ENCODE assay signal across 8 cellular contexts in genomic region chr7:74480861-74481417, GRCh38. TPM values are rescaled to one million over a fixed set of nuclear protein-coding genes. Genes with fewer than 3 reads are reported as not detected.
DNase-seq lines count a peak whose midpoint lies in the region; ATAC-seq and TF ChIP-seq lines count a peak whose summit lies in the region.

No MANE protein-coding gene starts in this region.

- 32 to 36% methylated on average over 16 of the region's 16 CpGs for WGBS in heart right ventricle, 2 donors

- H3K4me1 Mint-ChIP-seq in activated CD4-positive, alpha-beta T cell treated with anti-CD3 and anti-CD28 coated beads for 36 hours: peaks cover 5% of the 10 kb centered on the region
- peaks cover 12% of the 10 kb centered on the region for H3K4me1 Mint-ChIP-seq in glutamatergic neuron (ENCODE audit: low read depth, unreplicated experiment)
- H3K4me1 Mint-ChIP-seq in activated CD4-positive, alpha-beta T cell treated with anti-CD3 and anti-CD28 coated beads, Interleukin-2, amount 10 ng/mL, durations not matched to agents 24 days and 14 days: no peaks in the 10 kb centered on the region

- peak in 6 of 8 donors; percentile 5 to 45 (median 23) for ATAC-seq in heart right ventricle
- ATAC-seq in sciatic nerve: peak; percentile 67
- no peak for ATAC-seq in activated CD4-positive, alpha-beta T cell treated with anti-CD3 and anti-CD28 coated beads for 36 hours

- H3K27ac ChIP-seq in heart right ventricle: peak overlapping the region; percentile 84 to 98 (median 94)

- no peak for TF ChIP-seq CTCF in WI38 (IDR thresholded peaks at IDR 0.05; ENCODE audit: low read depth, low read length)
- no peak for TF ChIP-seq CTCF in heart right ventricle (IDR thresholded peaks at IDR 0.05)
- TF ChIP-seq CTCF in glutamatergic neuron (IDR thresholded peaks at IDR 0.05; ENCODE audit: partially characterized antibody, unreplicated experiment): no peak

- no peaks in the 10 kb centered on the region for H3K9me3 Mint-ChIP-seq in activated CD4-positive, alpha-beta T cell treated with anti-CD3 and anti-CD28 coated beads for 36 hours (ENCODE audit: low read depth)
- H3K9me3 Mint-ChIP-seq in glutamatergic neuron (ENCODE audit: unreplicated experiment): peaks cover 1% of the 10 kb centered on the region
- H3K9me3 Mint-ChIP-seq in activated CD4-positive, alpha-beta T cell treated with anti-CD3 and anti-CD28 coated beads, Interleukin-2, amount 10 ng/mL, durations not matched to agents 24 days and 14 days: no peaks in the 10 kb centered on the region

- no peaks in the 10 kb centered on the region for H3K36me3 Mint-ChIP-seq in activated CD4-positive, alpha-beta T cell treated with anti-CD3 and anti-CD28 coated beads for 36 hours (ENCODE audit: low read depth)
- no peaks in the 10 kb centered on the region for H3K36me3 Mint-ChIP-seq in glutamatergic neuron (ENCODE audit: unreplicated experiment)
- no peaks in the 10 kb centered on the region for H3K36me3 Mint-ChIP-seq in activated CD4-positive, alpha-beta T cell treated with anti-CD3 and anti-CD28 coated beads, Interleukin-2, amount 10 ng/mL, durations not matched to agents 24 days and 14 days (ENCODE audit: low read depth)

- CTCF ChIA-PET in activated CD4-positive, alpha-beta T cell treated with anti-CD3 and anti-CD28 coated beads for 36 hours (lab: Charles Lee): interaction anchor here (0.8 kb wide), 1 partner anchor 63 kb away, joined by 3 read pairs; no protein-coding TSS in a partner anchor

- DNase-seq in ELR (ENCODE audit: low read depth) (peak; percentile 68), heart right ventricle (peak; percentile 36 to 37), sciatic nerve (ENCODE audit: low spot score) (peak; percentile 76), glutamatergic neuron (no peak), COR-L47 (lab: John Stamatoyannopoulos, UW) (no peak)
- DNase-seq in activated CD4-positive, alpha-beta T cell treated with anti-CD3 and anti-CD28 coated beads for 36 hours: no peak
- no peak for DNase-seq in activated CD4-positive, alpha-beta T cell treated with anti-CD3 and anti-CD28 coated beads, Interleukin-2, amount 10 ng/mL, durations not matched to agents 24 days and 14 days

- H3K9me3 ChIP-seq in heart right ventricle: no peaks in the 10 kb centered on the region

- H3K4me3 Mint-ChIP-seq in activated CD4-positive, alpha-beta T cell treated with anti-CD3 and anti-CD28 coated beads for 36 hours: no peak overlapping the region
- no peak overlapping the region for H3K4me3 Mint-ChIP-seq in glutamatergic neuron (ENCODE audit: unreplicated experiment)
- H3K4me3 Mint-ChIP-seq in activated CD4-positive, alpha-beta T cell treated with anti-CD3 and anti-CD28 coated beads, Interleukin-2, amount 10 ng/mL, durations not matched to agents 24 days and 14 days: no peak overlapping the region

- intact Hi-C loops in heart right ventricle (cut with DNase I): loop anchor here in 2 of 10 donors (2.0 to 10.0 kb wide), 2 partner anchors 54 to 64 kb away; no protein-coding TSS in a partner anchor
- intact Hi-C loops in sciatic nerve (cut with DNase I): no loop called here
- intact Hi-C loops in activated CD4-positive, alpha-beta T cell treated with anti-CD3 and anti-CD28 coated beads for 36 hours (cut with DNase I, micrococcal nuclease): no loop called here
- intact Hi-C loops in activated CD4-positive, alpha-beta T cell treated with anti-CD3 and anti-CD28 coated beads, Interleukin-2, amount 10 ng/mL, durations not matched to agents 24 days and 14 days (cut with micrococcal nuclease): no loop called here

- H3K36me3 ChIP-seq in heart right ventricle: no peaks in the 10 kb centered on the region

- POLR2A ChIA-PET in activated CD4-positive, alpha-beta T cell treated with anti-CD3 and anti-CD28 coated beads for 36 hours (lab: Charles Lee): no interaction called here

- H3K4me1 ChIP-seq in heart right ventricle: peaks cover 25 to 80% (median 61%) of the 10 kb centered on the region in 9 donors

- H3K27ac Mint-ChIP-seq in activated CD4-positive, alpha-beta T cell treated with anti-CD3 and anti-CD28 coated beads for 36 hours: no peak overlapping the region
- no peak overlapping the region for H3K27ac Mint-ChIP-seq in glutamatergic neuron (ENCODE audit: unreplicated experiment)
- H3K27ac Mint-ChIP-seq in activated CD4-positive, alpha-beta T cell treated with anti-CD3 and anti-CD28 coated beads, Interleukin-2, amount 10 ng/mL, durations not matched to agents 24 days and 14 days: no peak overlapping the region

- H3K27me3 Mint-ChIP-seq in activated CD4-positive, alpha-beta T cell treated with anti-CD3 and anti-CD28 coated beads for 36 hours: peaks cover 5% of the 10 kb centered on the region
- no peaks in the 10 kb centered on the region for H3K27me3 Mint-ChIP-seq in glutamatergic neuron (ENCODE audit: unreplicated experiment)
- peaks cover 2% of the 10 kb centered on the region for H3K27me3 Mint-ChIP-seq in activated CD4-positive, alpha-beta T cell treated with anti-CD3 and anti-CD28 coated beads, Interleukin-2, amount 10 ng/mL, durations not matched to agents 24 days and 14 days

- H3K4me3 ChIP-seq in WI38 (ENCODE audit: low read depth, low read length): peak overlapping the region; percentile 43
- peak overlapping the region in 9 of 10 donors; percentile 24 to 64 (median 53) for H3K4me3 ChIP-seq in heart right ventricle

- H3K27me3 ChIP-seq in heart right ventricle: peaks cover 0 to 14% (median 0%) of the 10 kb centered on the region in 7 donors

RNA-seq across cellular contexts. Expression of gene GTF2IRD1, which starts 27.2 kb away (rescaled TPM):
- total RNA-seq in heart right ventricle (10 to 100 TPM; 11.7 to 36.6 (median 17.2) TPM), sciatic nerve (29.5 TPM), glutamatergic neuron (ENCODE audit: unreplicated experiment) (59.4 TPM)
- 10 to 100 TPM; 22.1 TPM for polyA plus RNA-seq in heart right ventricle
- 1 to 10 TPM; 4.6 to 5.3 TPM for total RNA-seq in activated CD4-positive, alpha-beta T cell treated with anti-CD3 and anti-CD28 coated beads for 36 hours
- total RNA-seq in activated CD4-positive, alpha-beta T cell treated with anti-CD3 and anti-CD28 coated beads, Interleukin-2, amount 10 ng/mL, durations not matched to agents 24 days and 14 days: 1.4 and 2.7 TPM in 2 replicates

Comparison
In these comparisons a context has a peak if more than half of its experiments do, and no peak if none do; other contexts are left out.
1. DNase-seq: peak in ELR (single experiment), heart right ventricle (2 of 2) and sciatic nerve (single experiment); none in activated CD4-positive, alpha-beta T cell treated with anti-CD3 and anti-CD28 coated beads for 36 hours (single experiment), glutamatergic neuron (single experiment), COR-L47 (single experiment) and activated CD4-positive, alpha-beta T cell treated with anti-CD3 and anti-CD28 coated beads, Interleukin-2, amount 10 ng/mL, durations not matched to agents 24 days and 14 days (single experiment).